Comparison of ENCODE assay signal across 1 cellular context in the genomic region with DNA sequence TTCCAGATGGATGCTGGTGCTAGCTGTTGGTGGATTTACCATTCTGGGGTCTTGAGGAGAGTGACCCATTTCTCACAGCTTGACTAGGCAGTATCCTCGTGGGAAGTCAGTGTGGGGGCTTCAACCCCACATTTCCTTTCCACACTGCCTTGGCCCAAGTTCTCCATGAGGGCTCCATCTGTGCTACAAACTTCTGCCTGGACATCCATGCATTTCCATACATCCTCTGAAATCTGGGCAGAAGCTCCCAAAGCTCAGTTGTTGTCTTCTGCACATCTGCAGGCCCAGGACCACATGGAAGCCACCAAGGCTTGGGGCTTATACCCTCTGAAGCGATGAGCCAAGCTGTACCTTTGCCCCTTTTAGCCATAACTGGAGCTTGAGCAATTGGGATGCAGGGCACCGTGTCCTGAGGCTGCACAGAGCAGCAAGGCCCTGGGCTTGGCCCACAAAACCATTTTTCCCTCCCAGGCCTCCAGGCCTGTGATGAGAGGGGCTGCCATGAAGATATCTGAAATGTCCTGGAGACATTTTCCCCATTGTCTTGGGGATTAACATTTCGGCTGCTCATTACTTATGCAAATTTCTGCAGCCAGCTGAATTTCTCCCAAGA.
TF ChIP-seq lines count a peak whose summit lies in the region.

No MANE protein-coding gene starts in this region.

TF ChIP-seq in HEK293, 187 proteins besides CTCF, POLR2A, EP300 and RAD21 (continued from another document):
- TF ChIP-seq ZNF623 (tag by site-specific recombination; IDR thresholded peaks at IDR 0.05) (no peak), ZNF621 (tag by site-specific recombination; IDR thresholded peaks at IDR 0.05) (no peak)
- TF ChIP-seq, protein P1, sequence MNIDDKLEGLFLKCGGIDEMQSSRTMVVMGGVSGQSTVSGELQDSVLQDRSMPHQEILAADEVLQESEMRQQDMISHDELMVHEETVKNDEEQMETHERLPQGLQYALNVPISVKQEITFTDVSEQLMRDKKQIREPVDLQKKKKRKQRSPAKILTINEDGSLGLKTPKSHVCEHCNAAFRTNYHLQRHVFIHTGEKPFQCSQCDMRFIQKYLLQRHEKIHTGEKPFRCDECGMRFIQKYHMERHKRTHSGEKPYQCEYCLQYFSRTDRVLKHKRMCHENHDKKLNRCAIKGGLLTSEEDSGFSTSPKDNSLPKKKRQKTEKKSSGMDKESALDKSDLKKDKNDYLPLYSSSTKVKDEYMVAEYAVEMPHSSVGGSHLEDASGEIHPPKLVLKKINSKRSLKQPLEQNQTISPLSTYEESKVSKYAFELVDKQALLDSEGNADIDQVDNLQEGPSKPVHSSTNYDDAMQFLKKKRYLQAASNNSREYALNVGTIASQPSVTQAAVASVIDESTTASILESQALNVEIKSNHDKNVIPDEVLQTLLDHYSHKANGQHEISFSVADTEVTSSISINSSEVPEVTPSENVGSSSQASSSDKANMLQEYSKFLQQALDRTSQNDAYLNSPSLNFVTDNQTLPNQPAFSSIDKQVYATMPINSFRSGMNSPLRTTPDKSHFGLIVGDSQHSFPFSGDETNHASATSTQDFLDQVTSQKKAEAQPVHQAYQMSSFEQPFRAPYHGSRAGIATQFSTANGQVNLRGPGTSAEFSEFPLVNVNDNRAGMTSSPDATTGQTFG (tag by site-specific recombination; IDR thresholded peaks at IDR 0.05; ENCODE audit: borderline replicate concordance), result no peak
- TF ChIP-seq, protein P2, sequence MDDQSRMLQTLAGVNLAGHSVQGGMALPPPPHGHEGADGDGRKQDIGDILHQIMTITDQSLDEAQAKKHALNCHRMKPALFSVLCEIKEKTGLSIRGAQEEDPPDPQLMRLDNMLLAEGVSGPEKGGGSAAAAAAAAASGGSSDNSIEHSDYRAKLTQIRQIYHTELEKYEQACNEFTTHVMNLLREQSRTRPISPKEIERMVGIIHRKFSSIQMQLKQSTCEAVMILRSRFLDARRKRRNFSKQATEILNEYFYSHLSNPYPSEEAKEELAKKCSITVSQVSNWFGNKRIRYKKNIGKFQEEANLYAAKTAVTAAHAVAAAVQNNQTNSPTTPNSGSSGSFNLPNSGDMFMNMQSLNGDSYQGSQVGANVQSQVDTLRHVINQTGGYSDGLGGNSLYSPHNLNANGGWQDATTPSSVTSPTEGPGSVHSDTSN (CRISPR knock-in tag; IDR thresholded peaks at IDR 0.05), result no peak
